8 cellular contexts compared by ENCODE assay signal in the genomic region with DNA sequence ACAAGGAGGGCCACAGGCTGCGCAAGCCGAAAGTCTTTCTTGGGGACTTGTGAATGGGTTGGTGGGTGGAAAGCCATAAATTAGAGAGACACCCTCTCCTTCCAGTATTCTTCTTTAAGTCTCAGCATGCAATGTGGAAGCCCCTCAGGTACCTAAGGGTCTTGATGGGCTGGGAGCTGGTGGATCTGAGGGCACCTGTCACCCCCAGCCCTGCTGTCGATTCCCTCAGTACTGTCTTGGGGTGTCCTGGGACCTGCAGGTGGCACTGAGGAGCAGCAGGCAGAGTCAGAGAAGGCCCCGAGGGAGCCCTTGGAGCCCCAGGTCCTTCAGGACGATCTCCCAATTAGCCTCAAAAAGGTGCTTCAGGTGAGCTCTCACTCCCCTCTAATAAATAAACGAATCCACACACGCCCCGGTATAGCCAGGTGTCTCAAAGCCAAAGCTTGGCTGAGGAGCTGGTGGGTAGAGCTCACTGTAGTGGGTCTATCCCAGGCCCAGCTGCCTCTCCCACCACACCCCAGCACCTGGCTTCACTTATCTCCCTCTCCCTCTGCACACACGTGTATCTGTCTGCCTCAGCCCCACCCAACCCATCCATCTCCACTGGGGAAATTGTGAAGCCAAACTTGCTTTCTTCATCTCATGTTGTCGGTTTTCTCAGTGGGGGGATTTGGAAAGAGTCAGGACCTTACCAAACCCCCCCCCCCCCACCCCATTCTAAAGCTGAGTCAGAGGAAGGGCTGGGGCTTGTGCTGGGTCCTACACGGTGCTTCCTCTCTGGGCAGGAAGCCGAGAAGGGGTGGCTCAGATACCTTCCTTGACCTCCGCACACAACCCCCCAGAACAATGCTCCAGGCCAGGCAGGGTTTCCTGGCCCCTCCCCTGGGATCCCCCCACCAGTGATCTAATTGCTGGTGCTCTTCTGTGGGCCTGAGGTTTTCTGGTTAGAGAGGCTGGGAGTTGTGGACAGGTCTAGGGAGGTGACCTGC. TPM values are rescaled to one million over a fixed set of nuclear protein-coding genes. Genes with fewer than 3 reads are reported as not detected.
DNase-seq lines count a peak whose midpoint lies in the region; ATAC-seq and TF ChIP-seq lines count a peak whose summit lies in the region.

No MANE protein-coding gene starts in this region.

- ATAC-seq in GM23338 (peak; percentile 17), HG02571 (IDR thresholded peaks at IDR 0.05; ENCODE audit: unreplicated experiment) (no peak), HG02642 (IDR thresholded peaks at IDR 0.05; ENCODE audit: poor library complexity, unreplicated experiment) (no peak)

- H3K4me1 ChIP-seq in GM23338 (ENCODE audit: insufficient read depth) (peaks cover 18% of the 10 kb centered on the region; the same call in 1 of the 2 replicates), SK-N-SH (ENCODE audit: control insufficient read depth in 1 of 2, insufficient read depth in 2 of 2, low read depth in 1 of 2, low read length in 1 of 2) (peaks cover 7 to 38% of the 10 kb centered on the region in 2 experiments), muscle layer of colon (ENCODE audit: insufficient read depth, low read length) (peaks cover 17% of the 10 kb centered on the region)

- peak; percentile 54 for DNase-seq in ACHN
- peak; percentile 46 for DNase-seq in GM23338 (ENCODE audit: low spot score)
- peak; percentile 59 for DNase-seq in SK-N-SH
- DNase-seq in dermis blood vessel endothelial cell: peak; percentile 88
- DNase-seq in activated CD4-positive, CD25-positive, alpha-beta regulatory T cell (lab: John Stamatoyannopoulos, UW): no peak

- no peak overlapping the region for H3K27ac ChIP-seq in GM23338 (ENCODE audit: low read depth)
- peak overlapping the region in 1 of 2 experiments; percentile 40; a peak in 1 of 4 replicates for H3K27ac ChIP-seq in SK-N-SH (ENCODE audit: low read depth in 2 of 2, low read length in 1 of 2)
- peak overlapping the region; percentile 62 for H3K27ac ChIP-seq in muscle layer of colon (ENCODE audit: low read depth, low read length)

- POLR2A ChIA-PET in SK-N-SH (lab: Yijun Ruan, JAX): interaction anchor here (0.5 to 1.0 kb wide), 3 partner anchors 8 to 141 kb away, joined by 3 to 8 read pairs (median 3); no protein-coding TSS in a partner anchor

- no peak overlapping the region for H2AFZ ChIP-seq in GM23338
- no peak overlapping the region for H2AFZ ChIP-seq in SK-N-SH (ENCODE audit: low read depth)

- H3K9me3 Mint-ChIP-seq in GM23338: no peaks in the 10 kb centered on the region; the same call in 2 of the 3 replicates

- H3K36me3 ChIP-seq in GM23338 (ENCODE audit: insufficient read depth): no peaks in the 10 kb centered on the region
- peaks cover 0 to 30% of the 10 kb centered on the region in 2 experiments for H3K36me3 ChIP-seq in SK-N-SH (replicated peaks in 1 of 2; ENCODE audit: control insufficient read depth in 1 of 2, insufficient read depth in 2 of 2, low read length in 1 of 2)
- peaks cover 7% of the 10 kb centered on the region for H3K36me3 ChIP-seq in muscle layer of colon (ENCODE audit: insufficient read depth, low read length)

- CTCF ChIA-PET in SK-N-SH (lab: Yijun Ruan, JAX): interaction anchor here (0.5 to 29.9 kb wide), 14 partner anchors 10 to 559 kb away, joined by 3 to 573 read pairs (median 5); a partner anchor contains a TSS

- TF ChIP-seq CTCF in GM23338 (conservative IDR thresholded peaks at IDR 0.05; ENCODE audit: low read depth in 2 of 2) (peak; percentile 32 to 61), SK-N-SH (IDR thresholded peaks at IDR 0.05) (peak; percentile 53)

- TF ChIP-seq EP300 in SK-N-SH (IDR thresholded peaks at IDR 0.05; ENCODE audit: borderline replicate concordance in 1 of 2, low read depth in 1 of 2, low read length in 1 of 2): no peak

- H3K9me2 ChIP-seq in GM23338 (ENCODE audit: insufficient read depth): no peaks in the 10 kb centered on the region
- no peaks in the 10 kb centered on the region for H3K9me2 ChIP-seq in SK-N-SH

- H3K9ac ChIP-seq in SK-N-SH: peak overlapping the region; percentile 74; the same call in 1 of the 2 replicates
- H3K9ac ChIP-seq in muscle layer of colon (ENCODE audit: low read length): peak overlapping the region; percentile 61

- H3K9me3 ChIP-seq in SK-N-SH (no peaks in the 10 kb centered on the region), muscle layer of colon (ENCODE audit: low read length) (no peaks in the 10 kb centered on the region)

- peaks cover 25% of the 10 kb centered on the region for H3K27me3 Mint-ChIP-seq in GM23338 (ENCODE audit: insufficient read depth, low read depth, poor library complexity)

- H3K4me3 ChIP-seq in GM23338 (peak overlapping the region; percentile 90), SK-N-SH (ENCODE audit: low read depth in 2 of 2, low read length in 1 of 2) (peak overlapping the region; percentile 84 to 98), muscle layer of colon (ENCODE audit: low read depth in 1 of 2, low read length in 2 of 2) (peak overlapping the region; percentile 59 to 93)

- peak; percentile 28 for TF ChIP-seq RAD21 in SK-N-SH (IDR thresholded peaks at IDR 0.05; ENCODE audit: low read length)

- H3K27ac Mint-ChIP-seq in GM23338: no peak overlapping the region

- H3K27me3 ChIP-seq in GM23338 (ENCODE audit: insufficient read depth) (peaks cover 24% of the 10 kb centered on the region), SK-N-SH (ENCODE audit: insufficient read depth) (no peaks in the 10 kb centered on the region), muscle layer of colon (ENCODE audit: control insufficient read depth in 1 of 2, insufficient read depth in 2 of 2, low read length in 2 of 2) (no peaks in the 10 kb centered on the region)

- peaks cover 12% of the 10 kb centered on the region; the same call in 1 of the 2 replicates for H3F3A ChIP-seq in GM23338 (replicated peaks; ENCODE audit: low read depth)
- peaks cover 13% of the 10 kb centered on the region for H3F3A ChIP-seq in SK-N-SH (replicated peaks; ENCODE audit: insufficient read depth)

- peak overlapping the region; percentile 98 for H3K4me2 ChIP-seq in GM23338
- peak overlapping the region; percentile 97 for H3K4me2 ChIP-seq in SK-N-SH

- H3K79me2 ChIP-seq in GM23338 (replicated peaks; ENCODE audit: insufficient read depth) (no peaks in the 10 kb centered on the region), SK-N-SH (ENCODE audit: insufficient read depth) (peaks cover 8% of the 10 kb centered on the region; the same call in 1 of the 2 replicates)

- peaks cover 34% of the 10 kb centered on the region for H3K4me1 Mint-ChIP-seq in GM23338

- in situ Hi-C loops in ACHN (cut with HindIII; ENCODE audit: low pct_ligation_motif_present, low pct_unique_long_range_greater_than_20kb, low sequenced_read_pairs): no loop called here

- H3K36me3 Mint-ChIP-seq in GM23338 (ENCODE audit: low read depth): no peaks in the 10 kb centered on the region; the same call in 2 of the 3 replicates

- peaks cover 3% of the 10 kb centered on the region; the same call in 1 of the 2 replicates for H4K20me1 ChIP-seq in GM23338 (replicated peaks; ENCODE audit: insufficient read depth)
- no peaks in the 10 kb centered on the region for H4K20me1 ChIP-seq in SK-N-SH (ENCODE audit: insufficient read depth)

- 64% methylated on average over 11 of the region's 13 CpGs for WGBS in SK-N-SH (ENCODE audit: low lambda C conversion rate)

- peak overlapping the region; percentile 76 for H3K4me3 Mint-ChIP-seq in GM23338

TF ChIP-seq in SK-N-SH, 30 proteins besides CTCF, POLR2A, EP300 and RAD21:
- TF ChIP-seq MXI1 (IDR thresholded peaks at IDR 0.05; ENCODE audit: low read depth, low read length) (no peak), SMC3 (IDR thresholded peaks at IDR 0.05; ENCODE audit: low read depth, low read length) (peak; percentile 45)
- TF ChIP-seq, protein P1, sequence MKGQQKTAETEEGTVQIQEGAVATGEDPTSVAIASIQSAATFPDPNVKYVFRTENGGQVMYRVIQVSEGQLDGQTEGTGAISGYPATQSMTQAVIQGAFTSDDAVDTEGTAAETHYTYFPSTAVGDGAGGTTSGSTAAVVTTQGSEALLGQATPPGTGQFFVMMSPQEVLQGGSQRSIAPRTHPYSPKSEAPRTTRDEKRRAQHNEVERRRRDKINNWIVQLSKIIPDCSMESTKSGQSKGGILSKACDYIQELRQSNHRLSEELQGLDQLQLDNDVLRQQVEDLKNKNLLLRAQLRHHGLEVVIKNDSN (IDR thresholded peaks at IDR 0.05; ENCODE audit: borderline replicate concordance, low read depth): no peak

RNA-seq across cellular contexts. Expression of a gene that starts 1.6 kb away (rescaled TPM):
- total RNA-seq in GM23338 (2014; rRNA removed; shearing (Covaris generic)): 25.9 and 31.1 TPM in 2 replicates
- polyA plus RNA-seq in GM23338 (2016; fragmentation: Nextera tagmentation; extraction: Ambion mirVana) (24.2 and 25.9 TPM in 2 replicates), SK-N-SH (2012; rRNA removed) (60.1 and 64.1 TPM in 2 replicates)
- 20.4 and 37.5 TPM in 2 replicates for polyA plus RNA-seq in SK-N-SH (2012; cell fraction: cytosol; rRNA removed)
- 106 and 138 TPM in 2 replicates for polyA plus RNA-seq in SK-N-SH (2012; cell fraction: nucleus; rRNA removed)
- total RNA-seq in dermis blood vessel endothelial cell: 289 and 307 TPM in 2 replicates

RNA-seq across cellular contexts. Expression of a gene that starts 10.8 kb away (rescaled TPM):
- total RNA-seq in GM23338 (2014; rRNA removed; shearing (Covaris generic)): 22.9 and 25.0 TPM in 2 replicates
- polyA plus RNA-seq in GM23338 (2016; fragmentation: Nextera tagmentation; extraction: Ambion mirVana) (11.1 and 16.4 TPM in 2 replicates), SK-N-SH (2012; rRNA removed) (15.9 and 17.7 TPM in 2 replicates)
- 10.7 and 13.4 TPM in 2 replicates for polyA plus RNA-seq in SK-N-SH (2012; cell fraction: cytosol; rRNA removed)
- 13.1 and 14.8 TPM in 2 replicates for polyA plus RNA-seq in SK-N-SH (2012; cell fraction: nucleus; rRNA removed)
- total RNA-seq in dermis blood vessel endothelial cell: 9.5 and 15.7 TPM in 2 replicates

RNA-seq across cellular contexts. Expression of a gene that starts 19.1 kb away (rescaled TPM):
- not detected in 2 replicates for total RNA-seq in GM23338 (2014; rRNA removed; shearing (Covaris generic))
- polyA plus RNA-seq in GM23338 (2016; fragmentation: Nextera tagmentation; extraction: Ambion mirVana) (not detected in 2 replicates), SK-N-SH (2012; rRNA removed) (not detected in 2 replicates)
- polyA plus RNA-seq in SK-N-SH (2012; cell fraction: cytosol; rRNA removed): not detected in 2 replicates
- 0.06 and 0.16 TPM in 2 replicates for polyA plus RNA-seq in SK-N-SH (2012; cell fraction: nucleus; rRNA removed)
- not detected in 2 replicates for total RNA-seq in dermis blood vessel endothelial cell

RNA-seq across cellular contexts. Expression of a gene that starts 19.1 kb away (rescaled TPM):
- not detected in 2 replicates for total RNA-seq in GM23338 (2014; rRNA removed; shearing (Covaris generic))
- 0.28 and 0.78 TPM in 2 replicates for polyA plus RNA-seq in GM23338 (2016; fragmentation: Nextera tagmentation; extraction: Ambion mirVana)
- polyA plus RNA-seq in SK-N-SH (2012; rRNA removed): 0.76 and 1.1 TPM in 2 replicates
- polyA plus RNA-seq in SK-N-SH (2012; cell fraction: cytosol; rRNA removed): 0.13 and 0.31 TPM in 2 replicates
- 8.7 and 9.6 TPM in 2 replicates for polyA plus RNA-seq in SK-N-SH (2012; cell fraction: nucleus; rRNA removed)
- 0.17 and 0.70 TPM in 2 replicates for total RNA-seq in dermis blood vessel endothelial cell

RNA-seq across cellular contexts. Expression of a gene that starts 25.9 kb away (rescaled TPM):
- 13.6 and 14.5 TPM in 2 replicates for total RNA-seq in GM23338 (2014; rRNA removed; shearing (Covaris generic))
- polyA plus RNA-seq in GM23338 (2016; fragmentation: Nextera tagmentation; extraction: Ambion mirVana): 10.3 and 13.5 TPM in 2 replicates
- 5.5 and 6.0 TPM in 2 replicates for polyA plus RNA-seq in SK-N-SH (2012; rRNA removed)
- polyA plus RNA-seq in SK-N-SH (2012; cell fraction: cytosol; rRNA removed): 3.2 and 4.5 TPM in 2 replicates
- polyA plus RNA-seq in SK-N-SH (2012; cell fraction: nucleus; rRNA removed): 4.0 and 4.7 TPM in 2 replicates
- 1.9 and 2.2 TPM in 2 replicates for total RNA-seq in dermis blood vessel endothelial cell

Comparison
In these comparisons a context has a peak if more than half of its experiments do, and no peak if none do; other contexts are left out.
1. DNase-seq: peak in ACHN (single experiment), GM23338 (single experiment), SK-N-SH (single experiment) and dermis blood vessel endothelial cell (single experiment); none in activated CD4-positive, CD25-positive, alpha-beta regulatory T cell (0 of 4).
2. Peak in every context shown above with its lines, with median percentiles within 50 percentile points of each other: H3K4me3 ChIP-seq.